In the genomic region with DNA sequence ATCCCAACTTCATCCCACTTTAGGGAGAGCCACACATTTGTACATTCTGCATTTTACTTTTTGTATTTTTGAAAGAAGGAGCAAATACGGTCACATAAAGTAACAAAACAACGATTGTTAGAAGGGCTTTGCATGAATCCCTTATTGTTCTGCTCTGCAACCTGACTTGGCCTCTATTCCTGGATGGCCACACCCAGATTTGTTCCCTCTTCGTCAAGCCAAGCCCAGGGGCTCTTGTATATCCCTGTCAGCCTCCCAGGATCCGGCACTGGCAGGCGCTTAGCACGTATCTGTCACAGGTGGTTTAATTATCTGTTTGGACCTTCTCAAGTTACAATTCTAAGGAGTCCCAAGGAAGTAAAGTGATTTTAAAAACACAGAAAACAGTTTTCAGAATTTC, we compare ENCODE assay signal across 12 cellular contexts. TPM values are rescaled to one million over a fixed set of nuclear protein-coding genes. Genes with fewer than 3 reads are reported as not detected.
DNase-seq lines count a peak whose midpoint lies in the region; ATAC-seq and TF ChIP-seq lines count a peak whose summit lies in the region.
"Had no signal": no experiment of that assay in that cellular context is flagged by ENCODE, and none has a peak within 500 bp of the region (broad histone marks: within the 10 kb centered on the region; RNA-seq: fewer than 3 reads in every experiment).

No MANE protein-coding gene starts in this region.

- H3K4me3 Mint-ChIP-seq in progenitor cell of endocrine pancreas (ENCODE audit: low read depth), result no peak overlapping the region
- H3K4me3 Mint-ChIP-seq in naive thymus-derived CD8-positive, alpha-beta T cell, result no peak overlapping the region

- H3K36me3 Mint-ChIP-seq in progenitor cell of endocrine pancreas (ENCODE audit: insufficient read depth), result no peaks in the 10 kb centered on the region
- H3K36me3 Mint-ChIP-seq in naive thymus-derived CD8-positive, alpha-beta T cell, result peaks cover 9 to 28% (median 27%) of the 10 kb centered on the region in 3 donors

- H3K9me3 Mint-ChIP-seq in progenitor cell of endocrine pancreas (ENCODE audit: low read depth), result peaks cover 16% of the 10 kb centered on the region
- peaks cover 5 to 42% (median 16%) of the 10 kb centered on the region in 9 donors for H3K9me3 Mint-ChIP-seq in naive thymus-derived CD8-positive, alpha-beta T cell

- ATAC-seq in naive thymus-derived CD8-positive, alpha-beta T cell, result no peak
- ATAC-seq: GM12878 had no signal

- H3K27me3 Mint-ChIP-seq in progenitor cell of endocrine pancreas, result peaks cover 32% of the 10 kb centered on the region
- peaks cover 0 to 8% (median 4%) of the 10 kb centered on the region in 5 donors for H3K27me3 Mint-ChIP-seq in naive thymus-derived CD8-positive, alpha-beta T cell

- H3K27ac Mint-ChIP-seq in progenitor cell of endocrine pancreas, result peak overlapping the region; percentile 1
- H3K27ac Mint-ChIP-seq in naive thymus-derived CD8-positive, alpha-beta T cell, result peak overlapping the region in 2 of 10 donors; percentile 4 to 85

- POLR2A ChIA-PET in naive thymus-derived CD8-positive, alpha-beta T cell (lab: Charles Lee), result no interaction called here

- no peak for TF ChIP-seq CTCF in progenitor cell of endocrine pancreas (IDR thresholded peaks at IDR 0.05; ENCODE audit: unreplicated experiment)

- H3K4me1 Mint-ChIP-seq in progenitor cell of endocrine pancreas (ENCODE audit: low read depth), result peaks cover 20% of the 10 kb centered on the region
- peaks cover 3 to 8% (median 6%) of the 10 kb centered on the region in 4 donors for H3K4me1 Mint-ChIP-seq in naive thymus-derived CD8-positive, alpha-beta T cell

- peak; percentile 35 for DNase-seq in DMS79 treated with DMSO at 0.1 percent for 48 hours (lab: John Stamatoyannopoulos, UW)
- peak; percentile 86 for DNase-seq in NCI-H69 (lab: John Stamatoyannopoulos, UW)
- peak; percentile 20 for DNase-seq in globus pallidus (ENCODE audit: low spot score)
- peak; percentile 3 for DNase-seq in progenitor cell of endocrine pancreas (ENCODE audit: low spot score, unreplicated experiment)
- no peak for DNase-seq in naive thymus-derived CD8-positive, alpha-beta T cell
- DNase-seq in NCI-H82 (lab: John Stamatoyannopoulos, UW), result no peak
- no peak for DNase-seq in NCI-H82 treated with DMSO at 0.1 percent for 48 hours (lab: John Stamatoyannopoulos, UW; ENCODE audit: unreplicated experiment)
- no peak for DNase-seq in hepatic stellate cell (ENCODE audit: low spot score)
- DNase-seq: occipital lobe, SIG-M5 had no signal

RNA-seq across cellular contexts. Expression of gene CRYAA, which starts 28.0 kb away (rescaled TPM):
- not detected in 2 replicates for total RNA-seq in progenitor cell of endocrine pancreas
- not detected for total RNA-seq in naive thymus-derived CD8-positive, alpha-beta T cell
- not detected for polyA plus RNA-seq in naive thymus-derived CD8-positive, alpha-beta T cell
- total RNA-seq: GM12878, M059J, occipital lobe had no signal
- polyA plus RNA-seq: GM12878 had no signal

Comparison
In these comparisons a context has a peak if more than half of its experiments do, and no peak if none do; other contexts are left out.
1. DNase-seq: peak in DMS79 treated with DMSO at 0.1 percent for 48 hours (single experiment), NCI-H69 (single experiment), globus pallidus (single experiment) and progenitor cell of endocrine pancreas (single experiment); none in naive thymus-derived CD8-positive, alpha-beta T cell (0 of 10), NCI-H82 (single experiment), NCI-H82 treated with DMSO at 0.1 percent for 48 hours (single experiment) and hepatic stellate cell (single experiment).